Comparison of ENCODE assay signal across 20 cellular contexts in genomic region chr12:27324452-27324999, GRCh38. TPM values are rescaled to one million over a fixed set of nuclear protein-coding genes. Genes with fewer than 3 reads are reported as not detected.
DNase-seq lines count a peak whose midpoint lies in the region; ATAC-seq, FAIRE-seq and TF ChIP-seq lines count a peak whose summit lies in the region.
"Had no signal": no experiment of that assay in that cellular context is flagged by ENCODE, and none has a peak within 500 bp of the region (broad histone marks: within the 10 kb centered on the region; RNA-seq: fewer than 3 reads in every experiment).

No MANE protein-coding gene starts in this region.

- no peak overlapping the region for H3K27ac Mint-ChIP-seq in astrocyte (ENCODE audit: unreplicated experiment)
- H3K27ac Mint-ChIP-seq in CD4-positive, alpha-beta memory T cell, result no peak overlapping the region
- H3K27ac Mint-ChIP-seq in CD8-positive, alpha-beta T cell, result no peak overlapping the region

- H3K4me3 ChIP-seq in SK-N-SH (ENCODE audit: low read depth in 2 of 2, low read length in 1 of 2), result no peak overlapping the region
- H3K4me3 ChIP-seq in astrocyte (ENCODE audit: insufficient read depth, low read depth, low read length), result no peak overlapping the region
- no peak overlapping the region for H3K4me3 ChIP-seq in CD4-positive, alpha-beta memory T cell (ENCODE audit: low read length in 2 of 2)
- H3K4me3 ChIP-seq in CD8-positive, alpha-beta T cell (ENCODE audit: low read depth, low read length), result no peak overlapping the region
- H3K4me3 ChIP-seq: HAP-1 had no signal

- intact Hi-C loops in CD4-positive, alpha-beta memory T cell (cut with micrococcal nuclease), result no loop called here
- intact Hi-C loops in CD8-positive, alpha-beta T cell (cut with DNase I, micrococcal nuclease), result no loop called here

- POLR2A ChIA-PET in SK-N-SH (lab: Yijun Ruan, JAX), result no interaction called here
- POLR2A ChIA-PET in CD4-positive, alpha-beta memory T cell (lab: Charles Lee; ENCODE audit: partially characterized antibody), result no interaction called here
- POLR2A ChIA-PET in CD8-positive, alpha-beta T cell (lab: Charles Lee), result no interaction called here

- no peak for TF ChIP-seq RAD21 in SK-N-SH (IDR thresholded peaks at IDR 0.05; ENCODE audit: low read length)

- H3K4me1 ChIP-seq in SK-N-SH (ENCODE audit: control insufficient read depth in 1 of 2, insufficient read depth in 2 of 2, low read depth in 1 of 2, low read length in 1 of 2), result no peaks in the 10 kb centered on the region; a peak in 2 of 4 replicates
- no peaks in the 10 kb centered on the region for H3K4me1 ChIP-seq in astrocyte (ENCODE audit: insufficient read depth, low read length)
- H3K4me1 ChIP-seq in CD4-positive, alpha-beta memory T cell (ENCODE audit: insufficient read depth, low read length), result no peaks in the 10 kb centered on the region
- no peaks in the 10 kb centered on the region for H3K4me1 ChIP-seq in CD8-positive, alpha-beta T cell (ENCODE audit: insufficient read depth, low read length)

- peaks cover 6% of the 10 kb centered on the region for H3K4me1 Mint-ChIP-seq in astrocyte (ENCODE audit: low read depth, unreplicated experiment)
- no peaks in the 10 kb centered on the region for H3K4me1 Mint-ChIP-seq in CD4-positive, alpha-beta memory T cell
- H3K4me1 Mint-ChIP-seq in CD8-positive, alpha-beta T cell (ENCODE audit: low read depth), result no peaks in the 10 kb centered on the region

- H3K9ac ChIP-seq in SK-N-SH (no peak overlapping the region), astrocyte (ENCODE audit: low read length) (no peak overlapping the region)

- no peak for TF ChIP-seq POLR2A in GM12891 (IDR thresholded peaks at IDR 0.05; ENCODE audit: low read depth, low read length)

- H3K36me3 ChIP-seq in SK-N-SH (replicated peaks in 1 of 2; ENCODE audit: control insufficient read depth in 1 of 2, insufficient read depth in 2 of 2, low read length in 1 of 2) (peaks cover 41 to 46% of the 10 kb centered on the region in 2 experiments), astrocyte (ENCODE audit: insufficient read depth, low read length) (peaks cover 51% of the 10 kb centered on the region)
- H3K36me3 ChIP-seq in CD4-positive, alpha-beta memory T cell (ENCODE audit: insufficient read depth, low read length), result no peaks in the 10 kb centered on the region
- peaks cover under 1% of the 10 kb centered on the region for H3K36me3 ChIP-seq in CD8-positive, alpha-beta T cell (ENCODE audit: insufficient read depth, low read length)

- TF ChIP-seq EP300 in SK-N-SH (IDR thresholded peaks at IDR 0.05; ENCODE audit: borderline replicate concordance in 1 of 2, low read depth in 1 of 2, low read length in 1 of 2), result no peak

- H4K20me1 ChIP-seq in SK-N-SH (ENCODE audit: insufficient read depth), result no peaks in the 10 kb centered on the region
- peaks cover 12% of the 10 kb centered on the region for H4K20me1 ChIP-seq in astrocyte (ENCODE audit: insufficient read depth, low read length)

- no peaks in the 10 kb centered on the region for H3K9me3 ChIP-seq in SK-N-SH
- H3K9me3 ChIP-seq in astrocyte (ENCODE audit: insufficient read depth, low read depth, low read length), result no peaks in the 10 kb centered on the region
- H3K9me3 ChIP-seq in CD4-positive, alpha-beta memory T cell (ENCODE audit: control insufficient read depth in 1 of 2, low read length in 2 of 2), result no peaks in the 10 kb centered on the region
- H3K9me3 ChIP-seq in CD8-positive, alpha-beta T cell (ENCODE audit: low read length), result no peaks in the 10 kb centered on the region
- H3K9me3 ChIP-seq: HAP-1 had no signal

- CTCF ChIA-PET in SK-N-SH (lab: Yijun Ruan, JAX), result interaction anchor here (1.1 to 2.0 kb wide), 6 partner anchors 15 to 55 kb away, joined by 3 to 8 read pairs (median 3); no protein-coding TSS in a partner anchor
- CTCF ChIA-PET in CD4-positive, alpha-beta memory T cell (lab: Charles Lee; ENCODE audit: partially characterized antibody), result no interaction called here
- CTCF ChIA-PET in CD8-positive, alpha-beta T cell (lab: Charles Lee), result interaction anchor here (0.7 kb wide), 1 partner anchor 16 kb away, joined by 3 read pairs; no protein-coding TSS in a partner anchor

- TF ChIP-seq CTCF in SK-N-SH (IDR thresholded peaks at IDR 0.05) (no peak), astrocyte (IDR thresholded peaks at IDR 0.05; ENCODE audit: insufficient read depth, low read depth, low read length) (no peak)
- no peak for TF ChIP-seq CTCF in CD8-positive, alpha-beta T cell (IDR thresholded peaks at IDR 0.05)

- no peaks in the 10 kb centered on the region for H3K79me2 ChIP-seq in SK-N-SH (ENCODE audit: insufficient read depth)
- H3K79me2 ChIP-seq in astrocyte (ENCODE audit: insufficient read depth, low read length), result no peaks in the 10 kb centered on the region

- DNase-seq in SK-N-SH (no peak), astrocyte (ENCODE audit: low read depth) (peak; percentile 55), GM12891 (ENCODE audit: insufficient read length, low spot score) (no peak)
- no peak for DNase-seq in CD4-positive, alpha-beta memory T cell
- no peak for DNase-seq in CD8-positive, alpha-beta T cell
- DNase-seq: COR-L47, DMS153, EL, NCI-H1417, NCI-H1930, NCI-H446, NCI-H69, OCI-M1, SIG-M5 had no signal

- H3K27me3 Mint-ChIP-seq in astrocyte (ENCODE audit: low read depth, unreplicated experiment), result no peaks in the 10 kb centered on the region
- no peaks in the 10 kb centered on the region for H3K27me3 Mint-ChIP-seq in CD4-positive, alpha-beta memory T cell
- H3K27me3 Mint-ChIP-seq in CD8-positive, alpha-beta T cell (ENCODE audit: low read depth), result no peaks in the 10 kb centered on the region

- H3K27me3 ChIP-seq in SK-N-SH (ENCODE audit: insufficient read depth), result no peaks in the 10 kb centered on the region
- H3K27me3 ChIP-seq in astrocyte (ENCODE audit: insufficient read depth, low read length), result no peaks in the 10 kb centered on the region
- no peaks in the 10 kb centered on the region for H3K27me3 ChIP-seq in CD4-positive, alpha-beta memory T cell (ENCODE audit: insufficient read depth, low read length)
- H3K27me3 ChIP-seq in CD8-positive, alpha-beta T cell (ENCODE audit: insufficient read depth, low read length), result no peaks in the 10 kb centered on the region

- H3K9me3 Mint-ChIP-seq in astrocyte (ENCODE audit: unreplicated experiment), result no peaks in the 10 kb centered on the region
- no peaks in the 10 kb centered on the region for H3K9me3 Mint-ChIP-seq in CD4-positive, alpha-beta memory T cell
- no peaks in the 10 kb centered on the region for H3K9me3 Mint-ChIP-seq in CD8-positive, alpha-beta T cell

- ATAC-seq in SK-N-SH treated with all-trans-retinoic acid at 6 μM for 48 hours, result no peak
- ATAC-seq in GM21619 (IDR thresholded peaks at IDR 0.05; ENCODE audit: unreplicated experiment), result no peak
- ATAC-seq in CD8-positive, alpha-beta T cell, result no peak

- 59% methylated on average over 2 of the region's 2 CpGs for WGBS in SK-N-SH (ENCODE audit: low lambda C conversion rate)

- H3K27ac ChIP-seq in SK-N-SH (ENCODE audit: low read depth in 2 of 2, low read length in 1 of 2) (no peak overlapping the region), astrocyte (ENCODE audit: low read depth, low read length) (no peak overlapping the region)
- H3K27ac ChIP-seq in CD4-positive, alpha-beta memory T cell (ENCODE audit: low read depth, low read length), result no peak overlapping the region
- H3K27ac ChIP-seq in CD8-positive, alpha-beta T cell (ENCODE audit: low read depth, low read length), result no peak overlapping the region
- H3K27ac ChIP-seq: 22Rv1, C4-2B had no signal

- H3F3A ChIP-seq in SK-N-SH (replicated peaks; ENCODE audit: insufficient read depth), result peaks cover 4% of the 10 kb centered on the region

- no peaks in the 10 kb centered on the region for H3K9me2 ChIP-seq in SK-N-SH

- H3K36me3 Mint-ChIP-seq in astrocyte (ENCODE audit: low read depth, unreplicated experiment), result peaks cover 1% of the 10 kb centered on the region
- H3K36me3 Mint-ChIP-seq in CD4-positive, alpha-beta memory T cell, result peaks cover 8 to 38% of the 10 kb centered on the region in 2 donors
- H3K36me3 Mint-ChIP-seq in CD8-positive, alpha-beta T cell, result peaks cover 40% of the 10 kb centered on the region

- H2AFZ ChIP-seq in SK-N-SH (ENCODE audit: low read depth) (no peak overlapping the region), astrocyte (ENCODE audit: low read depth, low read length) (no peak overlapping the region)

- no peak overlapping the region for H3K4me3 Mint-ChIP-seq in astrocyte (ENCODE audit: unreplicated experiment)
- no peak overlapping the region for H3K4me3 Mint-ChIP-seq in CD4-positive, alpha-beta memory T cell
- no peak overlapping the region for H3K4me3 Mint-ChIP-seq in CD8-positive, alpha-beta T cell

- H3K4me2 ChIP-seq in SK-N-SH (no peak overlapping the region), astrocyte (ENCODE audit: low read length) (no peak overlapping the region)

- FAIRE-seq in astrocyte (lab: Jason Lieb, UNC), result peak; percentile 43
- FAIRE-seq in islet of Langerhans (lab: Jason Lieb, UNC), result peak; percentile 21
- FAIRE-seq in GM12891 (lab: Jason Lieb, UNC), result no peak

TF ChIP-seq in SK-N-SH treated with all-trans-retinoic acid at 6 μM for 48 hours, 23 proteins besides CTCF, POLR2A, EP300 and RAD21 (continues in another document):
- TF ChIP-seq TOX (CRISPR knock-in tag; IDR thresholded peaks at IDR 0.05; ENCODE audit: borderline replicate concordance) (no peak), OSR1 (CRISPR knock-in tag; IDR thresholded peaks at IDR 0.05) (no peak)

TF ChIP-seq in GM12891, 5 proteins besides CTCF, POLR2A, EP300 and RAD21:
- TF ChIP-seq POU2F2 (IDR thresholded peaks at IDR 0.05; ENCODE audit: low read depth, low read length), result no peak
- no peak for TF ChIP-seq POLR2AphosphoS5 (IDR thresholded peaks at IDR 0.05; ENCODE audit: low read depth, low read length)
- no peak for TF ChIP-seq SPI1 (IDR thresholded peaks at IDR 0.05; ENCODE audit: low read depth, low read length)
- no peak for TF ChIP-seq PAX5 (IDR thresholded peaks at IDR 0.05; ENCODE audit: insufficient read depth, low read length, severe bottlenecking)
- TF ChIP-seq TAF1 (IDR thresholded peaks at IDR 0.05; ENCODE audit: low read depth, low read length), result no peak

RNA-seq across cellular contexts. Expression of gene BMAL2, which starts 8.1 kb away (rescaled TPM):
- polyA plus RNA-seq in SK-N-SH (2012; rRNA removed), result 6.4 and 7.2 TPM in 2 replicates
- polyA plus RNA-seq in SK-N-SH (2012; cell fraction: cytosol; rRNA removed), result 10.0 and 11.4 TPM in 2 replicates
- polyA plus RNA-seq in SK-N-SH (2012; cell fraction: nucleus; rRNA removed), result 2.3 and 4.7 TPM in 2 replicates
- total RNA-seq in astrocyte, result 12.1 and 13.6 TPM in 2 replicates
- 21.9 TPM for polyA plus RNA-seq in GM12891 (2012; ENCODE audit: low read depth, missing spikeins)
- under 1 TPM; 0.17 to 0.32 TPM for total RNA-seq in CD4-positive, alpha-beta memory T cell
- under 1 TPM in 1 of 2 donors, not detected in 1; 0.20 TPM for polyA plus RNA-seq in CD4-positive, alpha-beta memory T cell
- not detected for total RNA-seq in CD8-positive, alpha-beta T cell
